10 cellular contexts compared by ENCODE assay signal in genomic region chr17:59333845-59334244, GRCh38. TPM values are rescaled to one million over a fixed set of nuclear protein-coding genes. Genes with fewer than 3 reads are reported as not detected.
A peak's percentile ranks its signal among the peaks of the same experiment; 100 is the strongest.
DNase-seq lines count a peak whose midpoint lies in the region; ATAC-seq and TF ChIP-seq lines count a peak whose summit lies in the region.
"Had no signal": no experiment of that assay in that cellular context is flagged by ENCODE, and none has a peak within 500 bp of the region (broad histone marks: within the 10 kb centered on the region; RNA-seq: fewer than 3 reads in every experiment).

No MANE protein-coding gene starts in this region.

- H3F3A ChIP-seq in smooth muscle cell (ENCODE audit: low read depth): peaks cover 3% of the 10 kb centered on the region

- H3K9me3 Mint-ChIP-seq in glutamatergic neuron (ENCODE audit: unreplicated experiment): no peaks in the 10 kb centered on the region

- H2AFZ ChIP-seq in smooth muscle cell (ENCODE audit: low read depth): no peak overlapping the region

- H3K4me2 ChIP-seq in smooth muscle cell: no peak overlapping the region

- H3K27me3 Mint-ChIP-seq in T-helper 17 cell: no peaks in the 10 kb centered on the region
- H3K27me3 Mint-ChIP-seq in glutamatergic neuron (ENCODE audit: unreplicated experiment): peaks cover 2% of the 10 kb centered on the region

- no peak overlapping the region for H3K27ac Mint-ChIP-seq in T-helper 17 cell
- H3K27ac Mint-ChIP-seq in glutamatergic neuron (ENCODE audit: unreplicated experiment): no peak overlapping the region

- no peaks in the 10 kb centered on the region for H3K36me3 Mint-ChIP-seq in T-helper 17 cell (ENCODE audit: low read depth)
- no peaks in the 10 kb centered on the region for H3K36me3 Mint-ChIP-seq in glutamatergic neuron (ENCODE audit: unreplicated experiment)

- H3K4me1 ChIP-seq in smooth muscle cell (ENCODE audit: low read depth): peaks cover 37% of the 10 kb centered on the region

- 100% methylated on average over 3 of the region's 3 CpGs for WGBS in smooth muscle cell (ENCODE audit: low lambda C conversion rate)

- H3K9me3 ChIP-seq in T-helper 17 cell (ENCODE audit: control insufficient read depth, low read length, poor library complexity, severe bottlenecking): no peaks in the 10 kb centered on the region
- H3K9me3 ChIP-seq in smooth muscle cell (replicated peaks; ENCODE audit: low read depth): no peaks in the 10 kb centered on the region

- ATAC-seq in T-helper 17 cell (no peak), HG03039 (IDR thresholded peaks at IDR 0.05; ENCODE audit: unreplicated experiment) (no peak)

- H3K9ac ChIP-seq in smooth muscle cell (ENCODE audit: low read depth): no peak overlapping the region

- peak overlapping the region; percentile 9 for H3K4me3 Mint-ChIP-seq in T-helper 17 cell
- peak overlapping the region; percentile 96 for H3K4me3 Mint-ChIP-seq in glutamatergic neuron (ENCODE audit: unreplicated experiment)

- DNase-seq in NCI-H2107 treated with DMSO at 0.1 percent for 48 hours (lab: John Stamatoyannopoulos, UW; ENCODE audit: unreplicated experiment) (peak; percentile 64), NCI-H2107 (lab: John Stamatoyannopoulos, UW) (no peak), T-helper 17 cell (no peak), glutamatergic neuron (no peak), smooth muscle cell (lab: John Stamatoyannopoulos, UW; ENCODE audit: unreplicated experiment) (no peak), UCSD-AML1 (lab: John Stamatoyannopoulos, UW; ENCODE audit: unreplicated experiment) (no peak), cerebellum (ENCODE audit: low spot score) (no peak)
- DNase-seq: hippocampal formation had no signal

- H3K4me1 Mint-ChIP-seq in T-helper 17 cell (peaks cover 55% of the 10 kb centered on the region), glutamatergic neuron (ENCODE audit: low read depth, unreplicated experiment) (peaks cover 46% of the 10 kb centered on the region)

- H3K36me3 ChIP-seq in smooth muscle cell (ENCODE audit: low read depth): no peaks in the 10 kb centered on the region

- no peak for TF ChIP-seq CTCF in glutamatergic neuron (IDR thresholded peaks at IDR 0.05; ENCODE audit: partially characterized antibody, unreplicated experiment)
- TF ChIP-seq CTCF in smooth muscle cell (IDR thresholded peaks at IDR 0.05; ENCODE audit: borderline replicate concordance, insufficient read depth, poor library complexity, severe bottlenecking): no peak

- H3K79me2 ChIP-seq in smooth muscle cell (ENCODE audit: low read depth): peaks cover 50% of the 10 kb centered on the region

- H4K20me1 ChIP-seq in smooth muscle cell (ENCODE audit: low read depth): peaks cover 46% of the 10 kb centered on the region

- H3K4me3 ChIP-seq in smooth muscle cell: peak overlapping the region; percentile 87

- H3K27me3 ChIP-seq in smooth muscle cell (ENCODE audit: low read depth): no peaks in the 10 kb centered on the region

- H3K27ac ChIP-seq in smooth muscle cell (ENCODE audit: low read depth): no peak overlapping the region
- H3K27ac ChIP-seq: 22Rv1 had no signal

RNA-seq across cellular contexts. Expression of gene YPEL2, which starts 2.4 kb away (rescaled TPM):
- 10 to 100 TPM; 23.6 to 44.0 TPM for total RNA-seq in T-helper 17 cell
- 20.8 TPM for total RNA-seq in glutamatergic neuron (ENCODE audit: unreplicated experiment)
- 8.0 and 9.6 TPM in 2 replicates for total RNA-seq in smooth muscle cell
- polyA plus RNA-seq in smooth muscle cell: 4.0 and 8.2 TPM in 2 replicates
- 12.2 TPM for total RNA-seq in cerebellum
